ENCODE assay signal across 24 cellular contexts in the genomic region with DNA sequence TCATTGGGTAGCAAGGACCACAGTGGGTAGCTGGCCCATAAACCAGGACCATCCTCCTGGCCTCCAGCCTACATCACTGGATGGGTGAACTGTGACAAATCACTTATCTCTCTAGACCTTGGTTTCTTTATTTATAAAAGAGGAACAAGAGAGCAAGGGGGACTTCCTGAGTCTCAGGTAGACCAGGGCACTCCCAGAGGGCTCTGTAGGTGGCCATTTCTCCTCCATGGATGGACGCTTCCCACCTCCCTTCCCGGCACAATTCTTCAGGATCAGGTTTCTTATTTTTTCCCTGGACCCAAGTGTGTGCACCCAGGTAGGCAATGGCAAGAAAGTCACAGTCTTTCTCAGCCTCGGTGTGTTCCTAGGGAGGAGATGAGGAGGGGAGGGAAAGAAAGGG. TPM values are rescaled to one million over a fixed set of nuclear protein-coding genes. Genes with fewer than 3 reads are reported as not detected.
DNase-seq lines count a peak whose midpoint lies in the region; ATAC-seq, FAIRE-seq and TF ChIP-seq lines count a peak whose summit lies in the region.
"Had no signal": no experiment of that assay in that cellular context is flagged by ENCODE, and none has a peak within 500 bp of the region (broad histone marks: within the 10 kb centered on the region; RNA-seq: fewer than 3 reads in every experiment).

No MANE protein-coding gene starts in this region.

- no peak for TF ChIP-seq CTCF in GM20000 (IDR thresholded peaks at IDR 0.05; ENCODE audit: extremely low read depth, missing control alignments)

- H3K27me3 Mint-ChIP-seq in memory B cell: peaks cover 19% of the 10 kb centered on the region
- H3K27me3 Mint-ChIP-seq: type B pancreatic cell had no signal

- ATAC-seq in memory B cell (ENCODE audit: low read depth): peak; percentile 100
- ATAC-seq in GM21390 (IDR thresholded peaks at IDR 0.05; ENCODE audit: unreplicated experiment): no peak
- ATAC-seq: activated CD8-positive, alpha-beta T cell treated with anti-CD3 and anti-CD28 coated beads for 36 hours; activated naive CD4-positive, alpha-beta T cell treated with anti-CD3 and anti-CD28 coated beads, Interleukin-2, amount 50 U/mL, for 72 hours; HCT116; heart left ventricle; pancreas had no signal

- H3K27ac Mint-ChIP-seq in memory B cell: peak overlapping the region; percentile 21
- H3K27ac Mint-ChIP-seq: activated CD8-positive, alpha-beta T cell treated with anti-CD3 and anti-CD28 coated beads for 36 hours; activated naive CD4-positive, alpha-beta T cell treated with anti-CD3 and anti-CD28 coated beads, Interleukin-2, amount 50 U/mL, for 72 hours; T-helper 1 cell treated with Interleukin-12 subunit alpha and Interleukin-12 subunit beta and Interleukin-4 antibody, amounts not matched to agents 30 μg/mL and 1 μg/mL, for 36 hours; type B pancreatic cell had no signal

- DNase-seq in GM12891 (ENCODE audit: insufficient read length, low spot score) (peak; percentile 24), GM20000 (ENCODE audit: low spot score) (peak; percentile 70), memory B cell (ENCODE audit: low spot score in 2 of 2) (peak in 1 of 2 donors; percentile 11), cerebellar nuclear complex (lab: John Stamatoyannopoulos, UW) (no peak), NCI-H2107 treated with DMSO at 0.1 percent for 48 hours (lab: John Stamatoyannopoulos, UW; ENCODE audit: unreplicated experiment) (no peak)
- DNase-seq in stimulated activated CD4-positive, alpha-beta T cell treated with anti-CD3 and anti-CD28 coated beads, Interleukin-12 subunit alpha, Interleukin-12 subunit beta, amount 100 ng/mL, for 4 hours: no peak
- DNase-seq: activated CD8-positive, alpha-beta T cell treated with anti-CD3 and anti-CD28 coated beads for 36 hours; aorta; DMS153; effector memory CD4-positive, alpha-beta T cell; heart left ventricle; IMR-90; NCI-H1105; NCI-H1930; NCI-H226; pancreas; substantia nigra had no signal

- peaks cover 10% of the 10 kb centered on the region for H3K4me1 Mint-ChIP-seq in memory B cell

- no peak for TF ChIP-seq POLR2A in GM12891 (IDR thresholded peaks at IDR 0.05; ENCODE audit: low read depth, low read length)

- no peak for FAIRE-seq in GM12891 (lab: Jason Lieb, UNC)
- FAIRE-seq: pancreas had no signal

- TF ChIP-seq RAD21 in Ishikawa (IDR thresholded peaks at IDR 0.05; ENCODE audit: low read depth): peak; percentile 20; the same call in 1 of the 2 replicates

- no peaks in the 10 kb centered on the region for H3K36me3 Mint-ChIP-seq in memory B cell
- H3K36me3 Mint-ChIP-seq: activated naive CD4-positive, alpha-beta T cell treated with anti-CD3 and anti-CD28 coated beads, Interleukin-2, amount 50 U/mL, for 72 hours; type B pancreatic cell had no signal

- no peak overlapping the region for H3K4me3 Mint-ChIP-seq in memory B cell
- H3K4me3 Mint-ChIP-seq: activated CD8-positive, alpha-beta T cell treated with anti-CD3 and anti-CD28 coated beads for 36 hours; neural crest cell; T-helper 1 cell treated with Interleukin-12 subunit alpha and Interleukin-12 subunit beta and Interleukin-4 antibody, amounts not matched to agents 30 μg/mL and 1 μg/mL, for 36 hours; type B pancreatic cell had no signal

- TF ChIP-seq EP300 in Ishikawa (IDR thresholded peaks at IDR 0.05; ENCODE audit: borderline replicate concordance): peak; percentile 67; the same call in 1 of the 2 replicates

- H3K9me3 Mint-ChIP-seq in memory B cell: no peaks in the 10 kb centered on the region
- H3K9me3 Mint-ChIP-seq: activated CD8-positive, alpha-beta T cell treated with anti-CD3 and anti-CD28 coated beads for 36 hours; activated naive CD4-positive, alpha-beta T cell treated with anti-CD3 and anti-CD28 coated beads, Interleukin-2, amount 50 U/mL, for 72 hours; T-helper 1 cell treated with Interleukin-12 subunit alpha and Interleukin-12 subunit beta and Interleukin-4 antibody, amounts not matched to agents 30 μg/mL and 1 μg/mL, for 36 hours; type B pancreatic cell had no signal

TF ChIP-seq in GM12891, 5 proteins besides CTCF, POLR2A, EP300 and RAD21:
- no peak for TF ChIP-seq POLR2AphosphoS5 (IDR thresholded peaks at IDR 0.05; ENCODE audit: low read depth, low read length)
- peak; percentile 84 for TF ChIP-seq SPI1 (IDR thresholded peaks at IDR 0.05; ENCODE audit: low read depth, low read length)
- TF ChIP-seq TAF1 (IDR thresholded peaks at IDR 0.05; ENCODE audit: low read depth, low read length): no peak

TF ChIP-seq in Ishikawa, 13 proteins besides CTCF, POLR2A, EP300 and RAD21:
- peak; percentile 61; the same call in 1 of the 2 replicates for TF ChIP-seq FOXM1 (IDR thresholded peaks at IDR 0.05; ENCODE audit: borderline replicate concordance, low read depth)
- TF ChIP-seq NFIC (IDR thresholded peaks at IDR 0.05): peak; percentile 67
- no peak; the same call in 1 of the 2 replicates for TF ChIP-seq TCF12 (IDR thresholded peaks at IDR 0.05; ENCODE audit: low read depth)
- TF ChIP-seq ZBTB7A (IDR thresholded peaks at IDR 0.05; ENCODE audit: low read depth): no peak
- TF ChIP-seq, protein P1, sequence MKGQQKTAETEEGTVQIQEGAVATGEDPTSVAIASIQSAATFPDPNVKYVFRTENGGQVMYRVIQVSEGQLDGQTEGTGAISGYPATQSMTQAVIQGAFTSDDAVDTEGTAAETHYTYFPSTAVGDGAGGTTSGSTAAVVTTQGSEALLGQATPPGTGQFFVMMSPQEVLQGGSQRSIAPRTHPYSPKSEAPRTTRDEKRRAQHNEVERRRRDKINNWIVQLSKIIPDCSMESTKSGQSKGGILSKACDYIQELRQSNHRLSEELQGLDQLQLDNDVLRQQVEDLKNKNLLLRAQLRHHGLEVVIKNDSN (IDR thresholded peaks at IDR 0.05): no peak

RNA-seq across cellular contexts. Expression of a gene that starts 41.4 kb away (rescaled TPM):
- polyA plus RNA-seq in GM12891 (2012; ENCODE audit: low read depth, missing spikeins): 0.04 TPM
- polyA plus RNA-seq: aorta, IMR-90, pancreas had no signal

Comparison
In these comparisons a context has a peak if more than half of its experiments do, and no peak if none do; other contexts are left out.
1. DNase-seq: peak in GM12891 (single experiment) and GM20000 (single experiment); none in stimulated activated CD4-positive, alpha-beta T cell treated with anti-CD3 and anti-CD28 coated beads, Interleukin-12 subunit alpha, Interleukin-12 subunit beta, amount 100 ng/mL, for 4 hours (single experiment), cerebellar nuclear complex (0 of 2) and NCI-H2107 treated with DMSO at 0.1 percent for 48 hours (single experiment).